ENCODE assay signal across 20 cellular contexts in genomic region chr18:7512990-7513389, GRCh38. TPM values are rescaled to one million over a fixed set of nuclear protein-coding genes. Genes with fewer than 3 reads are reported as not detected.
DNase-seq lines count a peak whose midpoint lies in the region; ATAC-seq, FAIRE-seq and TF ChIP-seq lines count a peak whose summit lies in the region.
"Had no signal": no experiment of that assay in that cellular context is flagged by ENCODE, and none has a peak within 500 bp of the region (broad histone marks: within the 10 kb centered on the region; RNA-seq: fewer than 3 reads in every experiment).

No MANE protein-coding gene starts in this region.

- H3K36me3 ChIP-seq in heart left ventricle (no peaks in the 10 kb centered on the region), right atrium auricular region (no peaks in the 10 kb centered on the region), heart right ventricle (no peaks in the 10 kb centered on the region), HepG2 (replicated peaks in 1 of 2; ENCODE audit: control insufficient read depth in 1 of 2, insufficient read depth in 2 of 2, low read length in 2 of 2) (no peaks in the 10 kb centered on the region)
- H3K36me3 ChIP-seq in CD8-positive, alpha-beta memory T cell (ENCODE audit: insufficient read depth, low read length) = no peaks in the 10 kb centered on the region
- H3K36me3 ChIP-seq: HAP-1 had no signal

- CTCF ChIA-PET in CD8-positive, alpha-beta memory T cell (lab: Charles Lee) = no interaction called here
- CTCF ChIA-PET in HepG2 (lab: Yijun Ruan, JAX; ENCODE audit: low intra/inter-chr PET ratio, low total read pairs) = no interaction called here

- TF ChIP-seq EP300 in HepG2 (IDR thresholded peaks at IDR 0.05; ENCODE audit: low read depth in 2 of 2, low read length in 2 of 2) (no peak), HepG2 (CRISPR knock-in tag; IDR thresholded peaks at IDR 0.05; ENCODE audit: borderline replicate concordance) (no peak)

- peaks cover 11% of the 10 kb centered on the region for H3K4me1 Mint-ChIP-seq in nephron
- no peaks in the 10 kb centered on the region for H3K4me1 Mint-ChIP-seq in CD8-positive, alpha-beta memory T cell
- H3K4me1 Mint-ChIP-seq: CD4-positive, alpha-beta memory T cell had no signal

- no peak overlapping the region for H3K4me3 Mint-ChIP-seq in nephron
- no peak overlapping the region for H3K4me3 Mint-ChIP-seq in CD8-positive, alpha-beta memory T cell
- H3K4me3 Mint-ChIP-seq: CD4-positive, alpha-beta memory T cell; HFFc6 had no signal

- in situ Hi-C loops in HepG2 (cut with HindIII; ENCODE audit: extremely low pct_ligation_motif_present, low pct_unique_long_range_greater_than_20kb) = no loop called here

- H3K27ac ChIP-seq in heart left ventricle = no peak overlapping the region
- H3K27ac ChIP-seq in right atrium auricular region = peak overlapping the region in 1 of 2 donors; percentile 41
- peak overlapping the region in 2 of 10 donors; percentile 9 to 22 for H3K27ac ChIP-seq in heart right ventricle
- H3K27ac ChIP-seq in CD8-positive, alpha-beta memory T cell (ENCODE audit: low read depth, low read length) = no peak overlapping the region
- no peak overlapping the region for H3K27ac ChIP-seq in HepG2 (ENCODE audit: extremely low read length, insufficient read depth, low read length)

- H3K4me1 ChIP-seq in heart left ventricle (peaks cover 0 to 24% (median 5%) of the 10 kb centered on the region in 12 donors), right atrium auricular region (peaks cover 0 to 10% of the 10 kb centered on the region in 2 donors), heart right ventricle (peaks cover 0 to 34% (median 15%) of the 10 kb centered on the region in 9 donors), HepG2 (ENCODE audit: insufficient read depth, low read length) (no peaks in the 10 kb centered on the region)
- H3K4me1 ChIP-seq in CD8-positive, alpha-beta memory T cell (ENCODE audit: insufficient read depth, low read length) = no peaks in the 10 kb centered on the region
- H3K4me1 ChIP-seq: HAP-1 had no signal

- no peaks in the 10 kb centered on the region for H3K9me3 ChIP-seq in heart left ventricle
- no peaks in the 10 kb centered on the region for H3K9me3 ChIP-seq in right atrium auricular region
- no peaks in the 10 kb centered on the region for H3K9me3 ChIP-seq in heart right ventricle
- no peaks in the 10 kb centered on the region for H3K9me3 ChIP-seq in CD8-positive, alpha-beta memory T cell (ENCODE audit: low read length)
- no peaks in the 10 kb centered on the region for H3K9me3 ChIP-seq in HepG2 (ENCODE audit: low read length)

- ATAC-seq in heart left ventricle (peak; percentile 44 to 74 (median 60)), heart right ventricle (peak in 5 of 8 donors; percentile 38 to 77 (median 75)), HepG2 (no peak)
- ATAC-seq: GM12878 had no signal

- H3K4me2 ChIP-seq in HepG2 (ENCODE audit: low read depth, low read length) = no peak overlapping the region

- TF ChIP-seq CTCF in heart left ventricle (IDR thresholded peaks at IDR 0.05) (no peak), right atrium auricular region (IDR thresholded peaks at IDR 0.05) (no peak), heart right ventricle (IDR thresholded peaks at IDR 0.05) (no peak), nephron (IDR thresholded peaks at IDR 0.05; ENCODE audit: unreplicated experiment in 3 of 3) (no peak), HepG2 (CRISPR knock-in tag; IDR thresholded peaks at IDR 0.05) (no peak)

- no peak overlapping the region for H3K9ac ChIP-seq in HepG2 (ENCODE audit: insufficient read depth, low read depth, low read length)

- DNase-seq in heart left ventricle (peak in 1 of 5 donors; percentile 44), right atrium auricular region (ENCODE audit: low spot score) (no peak), heart right ventricle (no peak), HepG2 (ENCODE audit: low spot score) (no peak)
- DNase-seq in CD8-positive, alpha-beta memory T cell = no peak
- DNase-seq: Caco-2; CD4-positive, alpha-beta memory T cell; DMS 273 treated with DMSO at 0.1 percent for 48 hours; DMS79; EL; GDM1; GOT3; HFFc6 had no signal

- FAIRE-seq in HepG2 (lab: Jason Lieb, UNC) = no peak
- FAIRE-seq: D721Med, GM12878, GM19239, H54 had no signal

- WGBS in heart left ventricle, 4 donors = 49 to 73% (median 56%) methylated on average over 3 of the region's 3 CpGs
- WGBS in heart right ventricle, 2 donors = 60 to 61% methylated on average over 3 of the region's 3 CpGs
- WGBS in HepG2 (ENCODE audit: low lambda C conversion rate) = 35% methylated on average over 2 of the region's 3 CpGs

- H3K27me3 Mint-ChIP-seq in nephron (ENCODE audit: low read depth) = no peaks in the 10 kb centered on the region
- H3K27me3 Mint-ChIP-seq in CD8-positive, alpha-beta memory T cell = no peaks in the 10 kb centered on the region
- H3K27me3 Mint-ChIP-seq: CD4-positive, alpha-beta memory T cell had no signal

- POLR2A ChIA-PET in CD8-positive, alpha-beta memory T cell (lab: Charles Lee) = no interaction called here
- POLR2A ChIA-PET in HepG2 (lab: Yijun Ruan, JAX) = no interaction called here

- H2AFZ ChIP-seq in HepG2 (ENCODE audit: low read length) = no peak overlapping the region

- H3K4me3 ChIP-seq in heart left ventricle (no peak overlapping the region), right atrium auricular region (no peak overlapping the region), heart right ventricle (no peak overlapping the region), HepG2 (replicated peaks in 1 of 3; ENCODE audit: insufficient read depth in 1 of 3, low read depth in 2 of 3, low read length in 3 of 3) (no peak overlapping the region)
- no peak overlapping the region for H3K4me3 ChIP-seq in CD8-positive, alpha-beta memory T cell (ENCODE audit: low read length)
- H3K4me3 ChIP-seq: GM12878, HAP-1 had no signal

- H3K9me3 Mint-ChIP-seq in nephron = peaks cover 3% of the 10 kb centered on the region
- peaks cover 0 to 7% (median 0%) of the 10 kb centered on the region in 5 donors for H3K9me3 Mint-ChIP-seq in CD8-positive, alpha-beta memory T cell
- H3K9me3 Mint-ChIP-seq: HFFc6 had no signal

- H3K36me3 Mint-ChIP-seq in nephron (ENCODE audit: low read depth) = no peaks in the 10 kb centered on the region
- H3K36me3 Mint-ChIP-seq in CD8-positive, alpha-beta memory T cell = no peaks in the 10 kb centered on the region
- H3K36me3 Mint-ChIP-seq: CD4-positive, alpha-beta memory T cell had no signal

- no peaks in the 10 kb centered on the region for H4K20me1 ChIP-seq in HepG2 (ENCODE audit: insufficient read depth, low read length)

- no peaks in the 10 kb centered on the region for H3K79me2 ChIP-seq in HepG2 (ENCODE audit: insufficient read depth, low read length)

- TF ChIP-seq RAD21 in HepG2 (CRISPR knock-in tag; IDR thresholded peaks at IDR 0.05) = no peak

- intact Hi-C loops in heart left ventricle (cut with DNase I) = loop anchor here in 1 of 10 donors (2.0 kb wide), 1 partner anchor 54 kb away; no protein-coding TSS in a partner anchor
- intact Hi-C loops in heart right ventricle (cut with DNase I) = loop anchor here in 2 of 10 donors (5.0 kb wide), 2 partner anchors 41 to 44 kb away; no protein-coding TSS in a partner anchor
- intact Hi-C loops in HepG2 (cut with micrococcal nuclease; ENCODE audit: unreplicated experiment) = no loop called here

- no TSS peak for BruUV-seq in HepG2 (replicated peaks; lab: Mats Ljungman, UMichigan)

- no peaks in the 10 kb centered on the region for H3K27me3 ChIP-seq in heart left ventricle
- H3K27me3 ChIP-seq in right atrium auricular region = no peaks in the 10 kb centered on the region
- no peaks in the 10 kb centered on the region for H3K27me3 ChIP-seq in heart right ventricle
- H3K27me3 ChIP-seq in CD8-positive, alpha-beta memory T cell (ENCODE audit: insufficient read depth, low read length, poor library complexity, severe bottlenecking) = no peaks in the 10 kb centered on the region
- H3K27me3 ChIP-seq in HepG2 (ENCODE audit: control insufficient read depth in 1 of 2, insufficient read depth in 2 of 2, low read length in 2 of 2) = peaks cover 1 to 11% of the 10 kb centered on the region in 2 experiments; a peak in 2 of 5 replicates

- TF ChIP-seq POLR2A in heart left ventricle (IDR thresholded peaks at IDR 0.05) (no peak), HepG2 (IDR thresholded peaks at IDR 0.05; ENCODE audit: insufficient read depth in 1 of 2, low read depth in 2 of 2, low read length in 2 of 2) (no peak)

- H3K27ac Mint-ChIP-seq in nephron = peak overlapping the region in 2 of 3 experiments; percentile 94 to 96
- no peak overlapping the region for H3K27ac Mint-ChIP-seq in CD8-positive, alpha-beta memory T cell
- H3K27ac Mint-ChIP-seq: CD4-positive, alpha-beta memory T cell; HFFc6 had no signal

TF ChIP-seq in HepG2, 621 proteins besides CTCF, POLR2A, EP300 and RAD21 (continues in another document):
- TF ChIP-seq ZNF589 (CRISPR knock-in tag; conservative IDR thresholded peaks at IDR 0.05) = no peak

RNA-seq across cellular contexts. Expression of gene PTPRM, which starts 54.1 kb away (rescaled TPM):
- total RNA-seq in heart left ventricle (100 to 1,000 TPM; 103 to 186 (median 132) TPM), right atrium auricular region (100 to 1,000 TPM in 1 of 2 donors, 10 to 100 TPM in 1; 80.1 to 106 TPM), heart right ventricle (100 to 1,000 TPM; 104 to 170 (median 145) TPM), HepG2 (2016; rRNA removed; fragmentation: Illumina TruSeq; extraction: Trizol) (6.5 and 12.6 TPM in 2 replicates)
- polyA plus RNA-seq in heart left ventricle (10 to 100 TPM; 93.8 to 98.8 TPM), heart right ventricle (100 to 1,000 TPM in 1 of 2 donors, 10 to 100 TPM in 1; 81.7 to 118 TPM), HepG2 (2011; rRNA removed) (97.3 and 108 TPM in 2 replicates)
- total RNA-seq in CD8-positive, alpha-beta memory T cell = 1 to 10 TPM; 3.9 to 7.4 TPM
- 5.3 TPM for polyA plus RNA-seq in CD8-positive, alpha-beta memory T cell
- total RNA-seq in HepG2 (2016; cell fraction: cytosol; rRNA removed; fragmentation: Illumina TruSeq; extraction: Trizol; ENCODE audit: low read depth) = 9.3 and 11.1 TPM in 2 replicates
- total RNA-seq in HepG2 (2016; cell fraction: insoluble cytoplasmic fraction; rRNA removed; fragmentation: Illumina TruSeq; extraction: Trizol) = 5.1 and 13.5 TPM in 2 replicates
- 4.9 and 6.3 TPM in 2 replicates for total RNA-seq in HepG2 (2016; cell fraction: membrane; rRNA removed; fragmentation: Illumina TruSeq; extraction: Trizol)
- total RNA-seq in HepG2 (2016; cell fraction: nucleus; rRNA removed; fragmentation: Illumina TruSeq; extraction: Trizol) = 30.4 and 32.6 TPM in 2 replicates
- 55.8 and 58.3 TPM in 2 replicates for polyA plus RNA-seq in HepG2 (2011; cell fraction: cytosol; rRNA removed)
- 337 and 404 TPM in 2 replicates for polyA plus RNA-seq in HepG2 (2011; cell fraction: nucleus; rRNA removed)
- polyA plus RNA-seq in HepG2 (2012) = 24.9 and 30.6 TPM in 2 replicates
- polyA plus RNA-seq in HepG2 (2016; cell fraction: cytosol; fragmentation: Illumina TruSeq; extraction: Trizol; ENCODE audit: low read depth) = 0.53 and 0.66 TPM in 2 replicates
- polyA plus RNA-seq in HepG2 (2016; cell fraction: insoluble cytoplasmic fraction; fragmentation: Illumina TruSeq; extraction: Trizol; ENCODE audit: low read depth) = 6.8 and 6.9 TPM in 2 replicates
- 2.4 and 2.8 TPM in 2 replicates for polyA plus RNA-seq in HepG2 (2016; cell fraction: membrane; fragmentation: Illumina TruSeq; extraction: Trizol; ENCODE audit: low read depth)
- 39.2 and 53.1 TPM in 2 replicates for polyA plus RNA-seq in HepG2 (2016; cell fraction: nucleus; fragmentation: Illumina TruSeq; extraction: Trizol; ENCODE audit: insufficient read depth, low read depth)
- polyA minus RNA-seq in HepG2 (2011; rRNA and poly(A)+ RNA removed; ENCODE audit: low replicate concordance) = 49.0 and 70.1 TPM in 2 replicates
- polyA minus RNA-seq in HepG2 (2011; cell fraction: cytosol; rRNA and poly(A)+ RNA removed) = 21.5 and 29.5 TPM in 2 replicates
- polyA minus RNA-seq in HepG2 (2011; cell fraction: nucleus; rRNA and poly(A)+ RNA removed) = 292 and 299 TPM in 2 replicates
- total RNA-seq: A673 had no signal

Comparison
In these comparisons a context has a peak if more than half of its experiments do, and no peak if none do; other contexts are left out.
1. H3K27ac Mint-ChIP-seq: peak in nephron (2 of 3); none in CD8-positive, alpha-beta memory T cell (0 of 8).